Comparison of ENCODE assay signal across 10 cellular contexts in genomic region chr19:6543866-6544347, GRCh38. TPM values are rescaled to one million over a fixed set of nuclear protein-coding genes. Genes with fewer than 3 reads are reported as not detected.
"Had no signal": no experiment of that assay in that cellular context is flagged by ENCODE, and none has a peak within 500 bp of the region (broad histone marks: within the 10 kb centered on the region; RNA-seq: fewer than 3 reads in every experiment).

No MANE protein-coding gene starts in this region.

- H3K36me3 Mint-ChIP-seq: stimulated activated naive B cell treated with anti-CD40 and anti-IgM and Interleukin-4, amounts not matched to agents 10 μg/mL and 1 μg/mL and 100 μg/mL, for 72 hours had no signal

- H3K27ac Mint-ChIP-seq: stimulated activated naive B cell treated with anti-CD40 and anti-IgM and Interleukin-4, amounts not matched to agents 10 μg/mL and 1 μg/mL and 100 μg/mL, for 72 hours had no signal

- DNase-seq: activated CD4-positive, alpha-beta T cell treated with anti-CD3 and anti-CD28 coated beads for 4 hours; activated gamma-delta T cell treated with Interleukin-2 at 50 U/mL for 16 hours; hypothalamus; stimulated activated naive B cell treated with anti-CD40 and anti-IgM and Interleukin-4, amounts not matched to agents 10 μg/mL and 1 μg/mL and 100 μg/mL, for 72 hours; testis had no signal

- H3K4me3 Mint-ChIP-seq: stimulated activated naive B cell treated with anti-CD40 and anti-IgM and Interleukin-4, amounts not matched to agents 10 μg/mL and 1 μg/mL and 100 μg/mL, for 72 hours had no signal

RNA-seq across cellular contexts. Expression of gene TNFSF9, which starts 13.1 kb away (rescaled TPM):
- total RNA-seq: fibroblast of villous mesenchyme had no signal

RNA-seq across cellular contexts. Expression of gene TUBB4A, which starts 41.8 kb away (rescaled TPM):
- total RNA-seq: fibroblast of villous mesenchyme, smooth muscle cell had no signal

RNA-seq across cellular contexts. Expression of gene CD70, which starts 47.0 kb away (rescaled TPM):
- total RNA-seq: fibroblast of villous mesenchyme, lower leg skin, right atrium auricular region, urinary bladder had no signal
